ENCODE assay signal across 9 cellular contexts in genomic region chr11:73404048-73404447, GRCh38.
A peak's percentile ranks its signal among the peaks of the same experiment; 100 is the strongest.
DNase-seq lines count a peak whose midpoint lies in the region; ATAC-seq and FAIRE-seq lines count a peak whose summit lies in the region.
"Had no signal": no experiment of that assay in that cellular context is flagged by ENCODE, and none has a peak within 500 bp of the region (broad histone marks: within the 10 kb centered on the region; RNA-seq: fewer than 3 reads in every experiment).

No MANE protein-coding gene starts in this region.

- peak; percentile 3 for FAIRE-seq in G401.6 (lab: Jason Lieb, UNC)

- ATAC-seq in HG03565 (IDR thresholded peaks at IDR 0.05; ENCODE audit: unreplicated experiment): no peak

- peak; percentile 34 for DNase-seq in NCI-H1092 treated with DMSO at 0.1 percent for 48 hours (lab: John Stamatoyannopoulos, UW)
- DNase-seq in astrocyte of the hippocampus (ENCODE audit: low read depth, low spot score): peak; percentile 61
- peak; percentile 81 for DNase-seq in iPS-NIHi7 (ENCODE audit: extremely low spot score)
- DNase-seq in superior temporal gyrus (ENCODE audit: extremely low spot score): peak; percentile 79
- DNase-seq in GM19238 (ENCODE audit: insufficient read length, low spot score): no peak
- no peak for DNase-seq in stimulated activated naive CD4-positive, alpha-beta T cell (lab: John Stamatoyannopoulos, UW)
- DNase-seq: activated B cell treated with CpG ODN at 0.5 μM for 24 hours had no signal

Comparison
In these comparisons a context has a peak if more than half of its experiments do, and no peak if none do; other contexts are left out.
1. DNase-seq: peak in NCI-H1092 treated with DMSO at 0.1 percent for 48 hours (single experiment), astrocyte of the hippocampus (single experiment), iPS-NIHi7 (single experiment) and superior temporal gyrus (single experiment); none in GM19238 (single experiment) and stimulated activated naive CD4-positive, alpha-beta T cell (0 of 6).